In genomic region chr3:14947105-14947885, GRCh38 we compare ENCODE assay signal across 8 cellular contexts. TPM values are rescaled to one million over a fixed set of nuclear protein-coding genes. Genes with fewer than 3 reads are reported as not detected.
DNase-seq lines count a peak whose midpoint lies in the region; ATAC-seq, FAIRE-seq and TF ChIP-seq lines count a peak whose summit lies in the region.

Gene NR2C2 (plus strand): TSS chr3:14947583. CDS start chr3:15003915, 56,332 bp downstream.

- peaks cover 40% of the 10 kb centered on the region for H3K4me1 Mint-ChIP-seq in T-helper 17 cell

- H3K4me1 ChIP-seq in urinary bladder (ENCODE audit: insufficient read depth), result no peaks in the 10 kb centered on the region

- intact Hi-C loops in left ventricle myocardium superior (cut with micrococcal nuclease), result no loop called here

- no peaks in the 10 kb centered on the region for H3K9me3 ChIP-seq in T-helper 17 cell (ENCODE audit: control insufficient read depth, low read length, poor library complexity, severe bottlenecking)

- H3K36me3 ChIP-seq in urinary bladder (ENCODE audit: insufficient read depth), result peaks cover 3% of the 10 kb centered on the region

- H3K4me3 ChIP-seq in urinary bladder (ENCODE audit: low read depth, low read length), result peak within 1 kb of the TSS; percentile 99

- no peaks in the 10 kb centered on the region for H3K27me3 Mint-ChIP-seq in T-helper 17 cell

- peak within 1 kb of the TSS; percentile 99 for H3K27ac ChIP-seq in urinary bladder (ENCODE audit: low read depth)

- peak within 1 kb of the TSS; percentile 99 for H3K27ac Mint-ChIP-seq in T-helper 17 cell

- peak; percentile 94 for FAIRE-seq in GM12891 (lab: Jason Lieb, UNC)

- H3K4me3 Mint-ChIP-seq in T-helper 17 cell, result peak within 1 kb of the TSS; percentile 99

- DNase-seq in GM12891 (ENCODE audit: insufficient read length, low spot score) (peak; percentile 83), NCI-H1417 (lab: John Stamatoyannopoulos, UW) (peak; percentile 56 to 82 (median 81)), T-helper 17 cell (peak; percentile 86 to 89 (median 86)), amniotic stem cell (lab: John Stamatoyannopoulos, UW) (peak; percentile 59), left ventricle myocardium superior (peak; percentile 94), pulmonary artery endothelial cell (ENCODE audit: low read depth, low spot score) (peak; percentile 24)

- TF ChIP-seq POLR2A in GM12891 (IDR thresholded peaks at IDR 0.05; ENCODE audit: low read depth, low read length), result peak; percentile 76; the same call in 1 of the 2 replicates

- ATAC-seq in HG02678 (IDR thresholded peaks at IDR 0.05; ENCODE audit: unreplicated experiment), result peak; percentile 52
- ATAC-seq in T-helper 17 cell, result peak; percentile 69
- peak; percentile 74 for ATAC-seq in left ventricle myocardium superior

- peaks cover 2% of the 10 kb centered on the region for H3K36me3 Mint-ChIP-seq in T-helper 17 cell (ENCODE audit: low read depth)

- under 1% methylated on average over 107 of the region's 108 CpGs for WGBS in urinary bladder

TF ChIP-seq in GM12891, 5 proteins besides CTCF, POLR2A, EP300 and RAD21:
- TF ChIP-seq PAX5 (IDR thresholded peaks at IDR 0.05; ENCODE audit: insufficient read depth, low read length, severe bottlenecking) (peak; percentile 75), SPI1 (IDR thresholded peaks at IDR 0.05; ENCODE audit: low read depth, low read length) (no peak), POLR2AphosphoS5 (IDR thresholded peaks at IDR 0.05; ENCODE audit: low read depth, low read length) (peak; percentile 79), POU2F2 (IDR thresholded peaks at IDR 0.05; ENCODE audit: low read depth, low read length) (0 out of 2 replicates have a peak, but pooled peaks have one; percentile 37), TAF1 (IDR thresholded peaks at IDR 0.05; ENCODE audit: low read depth, low read length) (0 out of 2 replicates have a peak, but pooled peaks have one; percentile 52)
TF ChIP-seq in GM12891: peak in this region for 4.

RNA-seq across cellular contexts. Expression of gene NR2C2, which starts in this region (rescaled TPM):
- polyA plus RNA-seq in GM12891 (2012; ENCODE audit: low read depth, missing spikeins), result 8.7 TPM
- total RNA-seq in T-helper 17 cell (10 to 100 TPM; 47.1 to 48.3 TPM), left ventricle myocardium superior (31.8 TPM), pulmonary artery endothelial cell (22.5 and 30.1 TPM in 2 replicates), urinary bladder (63.1 TPM)
- polyA plus RNA-seq in urinary bladder, result 18.2 TPM

Comparison
In these comparisons a context has a peak if more than half of its experiments do, and no peak if none do; other contexts are left out.
1. Peak in every context shown above with its lines: DNase-seq, ATAC-seq, H3K4me3 ChIP-seq and H3K27ac ChIP-seq.
2. DNase-seq: peak in every context shown above with its lines; median percentile 94 in left ventricle myocardium superior; 86 in T-helper 17 cell; 83 in GM12891; 81 in NCI-H1417; 59 in amniotic stem cell; 24 in pulmonary artery endothelial cell.